Comparison of ENCODE assay signal across 4 cellular contexts in the genomic region with DNA sequence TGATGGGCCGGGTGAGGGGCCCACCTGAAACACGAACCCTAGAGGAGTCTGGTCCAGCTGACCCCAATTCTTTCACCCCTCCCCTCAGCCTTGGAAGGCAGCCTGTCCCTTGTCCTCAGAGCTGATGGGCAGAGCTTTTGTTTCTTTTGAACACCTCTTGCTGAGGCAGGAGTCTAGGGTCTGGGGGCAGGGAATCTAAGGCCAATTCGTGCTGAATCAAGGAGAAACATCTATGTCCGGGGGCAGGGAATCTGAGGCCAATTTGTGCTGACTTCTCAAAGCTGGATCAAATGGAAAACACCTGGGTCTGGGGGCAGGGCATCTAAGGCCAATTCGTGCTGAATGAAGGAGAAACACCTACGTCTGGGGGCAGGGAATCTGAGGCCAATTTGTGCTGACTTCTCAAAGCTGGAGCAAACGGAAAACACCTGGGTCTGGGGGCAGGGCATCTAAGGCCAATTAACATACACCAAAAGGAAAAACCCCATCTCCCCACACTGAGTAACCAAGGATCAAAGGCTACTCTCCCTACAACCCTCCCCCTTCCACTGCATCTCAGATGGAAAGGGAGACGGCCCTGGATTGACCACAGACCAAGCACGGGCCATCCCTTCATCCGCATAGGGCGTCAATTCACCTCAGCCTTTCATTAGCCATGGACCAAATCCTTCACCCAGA. TPM values are rescaled to one million over a fixed set of nuclear protein-coding genes. Genes with fewer than 3 reads are reported as not detected.
"Had no signal": no experiment of that assay in that cellular context is flagged by ENCODE, and none has a peak within 500 bp of the region (broad histone marks: within the 10 kb centered on the region; RNA-seq: fewer than 3 reads in every experiment).

No MANE protein-coding gene starts in this region.

RNA-seq across cellular contexts. Expression of a gene that starts 21.7 kb away (rescaled TPM):
- total RNA-seq: activated CD4-positive, alpha-beta T cell treated with anti-CD3 and anti-CD28 coated beads, Interleukin-2, amount 10 ng/mL, durations not matched to agents 24 days and 14 days; astrocyte; K562; SJCRH30 had no signal
- polyA plus RNA-seq: K562 had no signal

RNA-seq across cellular contexts. Expression of a gene that starts 49.3 kb away (rescaled TPM):
- polyA plus RNA-seq: K562 had no signal
